8 cellular contexts compared by ENCODE assay signal in genomic region chr1:23745515-23745914, GRCh38. TPM values are rescaled to one million over a fixed set of nuclear protein-coding genes. Genes with fewer than 3 reads are reported as not detected.
DNase-seq lines count a peak whose midpoint lies in the region; ATAC-seq, FAIRE-seq and TF ChIP-seq lines count a peak whose summit lies in the region.

No MANE protein-coding gene starts in this region.

- H3K36me3 ChIP-seq in spleen, result peaks cover 0 to 45% (median 14%) of the 10 kb centered on the region in 6 donors

- TF ChIP-seq POLR2A in spleen (IDR thresholded peaks at IDR 0.05), result no peak

- peak overlapping the region in 2 of 7 donors; percentile 14 to 22 for H3K27ac Mint-ChIP-seq in CD14-positive monocyte
- H3K27ac Mint-ChIP-seq in activated naive CD4-positive, alpha-beta T cell treated with anti-CD3 and anti-CD28 coated beads for 36 hours, result no peak overlapping the region

- peaks cover 20 to 30% of the 10 kb centered on the region in 2 donors for H3K36me3 Mint-ChIP-seq in CD14-positive monocyte
- H3K36me3 Mint-ChIP-seq in activated naive CD4-positive, alpha-beta T cell treated with anti-CD3 and anti-CD28 coated beads for 36 hours (ENCODE audit: low read depth), result peaks cover 16% of the 10 kb centered on the region

- intact Hi-C loops in CD14-positive monocyte (cut with micrococcal nuclease) (loop anchor here in 1 of 2 donors (10.0 kb wide), 1 partner anchor 191 kb away; the partner anchor contains the start of gene ID3), spleen (cut with DNase I; ENCODE audit: low total_unique reads) (loop anchor here (10.0 kb wide), 1 partner anchor 51 kb away; the partner anchor contains the start of gene RPL11)
- intact Hi-C loops in activated naive CD4-positive, alpha-beta T cell treated with anti-CD3 and anti-CD28 coated beads for 36 hours (cut with micrococcal nuclease), result loop anchor here (2.0 to 10.0 kb wide), 4 partner anchors 25 to 381 kb away; partner anchors contain the start of genes PITHD1 and ZNF436

- FAIRE-seq in GM19239 (lab: Jason Lieb, UNC), result peak; percentile 87

- H3K4me3 ChIP-seq in epithelial cell of proximal tubule (ENCODE audit: low read depth, low read length) (no peak overlapping the region), spleen (no peak overlapping the region)

- H3K27ac ChIP-seq in spleen, result peak overlapping the region in 1 of 8 donors; percentile 96

- peaks cover 35% of the 10 kb centered on the region for H3K4me1 Mint-ChIP-seq in CD14-positive monocyte
- H3K4me1 Mint-ChIP-seq in activated naive CD4-positive, alpha-beta T cell treated with anti-CD3 and anti-CD28 coated beads for 36 hours (ENCODE audit: low read depth), result peaks cover 48% of the 10 kb centered on the region

- TF ChIP-seq CTCF in CD14-positive monocyte (IDR thresholded peaks at IDR 0.05) (peak; percentile 63), epithelial cell of proximal tubule (conservative IDR thresholded peaks at IDR 0.05; ENCODE audit: low read depth, low read length) (peak; percentile 48), spleen (IDR thresholded peaks at IDR 0.05 in 8 of 11, conservative IDR thresholded peaks at IDR 0.05 in 3 of 11) (peak in 8 of 11 experiments; percentile 11 to 35 (median 28))

- DNase-seq in CD14-positive monocyte (ENCODE audit: low spot score), result no peak
- DNase-seq in GM19239 (ENCODE audit: insufficient read length, low spot score), result no peak
- peak; percentile 38 for DNase-seq in SIG-M5 (lab: John Stamatoyannopoulos, UW)
- DNase-seq in epithelial cell of proximal tubule (ENCODE audit: low read depth), result no peak
- DNase-seq in spleen, result no peak
- DNase-seq in activated naive CD4-positive, alpha-beta T cell treated with anti-CD3 and anti-CD28 coated beads for 36 hours, result no peak
- no peak for DNase-seq in NCI-H524 treated with DMSO at 0.1 percent for 48 hours (lab: John Stamatoyannopoulos, UW)

- H3K9me3 ChIP-seq in spleen, result no peaks in the 10 kb centered on the region

- WGBS in spleen, 5 donors, result 52 to 63% (median 57%) methylated on average over 1 of the region's 1 CpG

- H3K4me3 Mint-ChIP-seq in CD14-positive monocyte, result no peak overlapping the region
- H3K4me3 Mint-ChIP-seq in activated naive CD4-positive, alpha-beta T cell treated with anti-CD3 and anti-CD28 coated beads for 36 hours, result no peak overlapping the region

- H3K4me1 ChIP-seq in spleen, result peaks cover 19 to 68% (median 60%) of the 10 kb centered on the region in 6 donors

- H3K27me3 Mint-ChIP-seq in CD14-positive monocyte (ENCODE audit: low read depth in 3 of 3), result peaks cover 0 to 3% (median 2%) of the 10 kb centered on the region in 3 donors
- no peaks in the 10 kb centered on the region for H3K27me3 Mint-ChIP-seq in activated naive CD4-positive, alpha-beta T cell treated with anti-CD3 and anti-CD28 coated beads for 36 hours (ENCODE audit: low read depth)

- CTCF ChIA-PET in activated naive CD4-positive, alpha-beta T cell treated with anti-CD3 and anti-CD28 coated beads for 36 hours (lab: Charles Lee), result interaction anchor here (0.7 to 4.6 kb wide), 5 partner anchors 9 to 165 kb away, joined by 3 to 15 read pairs (median 3); partner anchors contain the start of gene RPL11

- H3K27me3 ChIP-seq in spleen (replicated peaks in 1 of 7), result no peaks in the 10 kb centered on the region

- no peaks in the 10 kb centered on the region for H3K9me3 Mint-ChIP-seq in CD14-positive monocyte
- no peaks in the 10 kb centered on the region for H3K9me3 Mint-ChIP-seq in activated naive CD4-positive, alpha-beta T cell treated with anti-CD3 and anti-CD28 coated beads for 36 hours

- ATAC-seq in GM18498 (IDR thresholded peaks at IDR 0.05; ENCODE audit: unreplicated experiment), result no peak

RNA-seq across cellular contexts. Expression of gene ELOA, which starts 2.2 kb away (rescaled TPM):
- polyA plus RNA-seq in CD14-positive monocyte, result 10 to 100 TPM; 28.7 to 31.2 TPM
- total RNA-seq in epithelial cell of proximal tubule, result 27.9 and 30.2 TPM in 2 replicates
- 10 to 100 TPM; 30.3 to 38.0 (median 34.0) TPM for total RNA-seq in spleen
- 10 to 100 TPM in 2 of 3 donors, 1 to 10 TPM in 1; 7.9 to 12.2 (median 10.0) TPM for polyA plus RNA-seq in spleen
- 10 to 100 TPM; 21.8 to 22.6 TPM for total RNA-seq in activated naive CD4-positive, alpha-beta T cell treated with anti-CD3 and anti-CD28 coated beads for 36 hours

RNA-seq across cellular contexts. Expression of gene PITHD1, which starts 32.7 kb away (rescaled TPM):
- 10 to 100 TPM; 20.8 to 29.9 TPM for polyA plus RNA-seq in CD14-positive monocyte
- 39.0 and 47.0 TPM in 2 replicates for total RNA-seq in epithelial cell of proximal tubule
- 10 to 100 TPM; 43.9 to 68.5 (median 52.4) TPM for total RNA-seq in spleen
- polyA plus RNA-seq in spleen, result 10 to 100 TPM; 48.3 to 65.3 (median 51.6) TPM
- total RNA-seq in activated naive CD4-positive, alpha-beta T cell treated with anti-CD3 and anti-CD28 coated beads for 36 hours, result 10 to 100 TPM; 73.8 to 75.1 TPM

RNA-seq across cellular contexts. Expression of gene LYPLA2, which starts 45.4 kb away (rescaled TPM):
- 10 to 100 TPM; 74.1 to 86.7 TPM for polyA plus RNA-seq in CD14-positive monocyte
- total RNA-seq in epithelial cell of proximal tubule, result 129 and 160 TPM in 2 replicates
- total RNA-seq in spleen, result 10 to 100 TPM; 46.9 to 58.8 (median 55.4) TPM
- 10 to 100 TPM; 54.5 to 87.5 (median 57.5) TPM for polyA plus RNA-seq in spleen
- total RNA-seq in activated naive CD4-positive, alpha-beta T cell treated with anti-CD3 and anti-CD28 coated beads for 36 hours, result 10 to 100 TPM; 48.1 to 49.7 TPM

RNA-seq across cellular contexts. Expression of gene RPL11, which starts 53.9 kb away (rescaled TPM):
- polyA plus RNA-seq in CD14-positive monocyte (100 to 1,000 TPM; 542 to 552 TPM), spleen (1,000 to 10,000 TPM; 4,161 to 6,089 (median 5,782) TPM)
- total RNA-seq in epithelial cell of proximal tubule (1,041 and 1,407 TPM in 2 replicates), spleen (1,000 to 10,000 TPM in 4 of 7 donors, 100 to 1,000 TPM in 3; 864 to 1,229 (median 1,082) TPM)
- total RNA-seq in activated naive CD4-positive, alpha-beta T cell treated with anti-CD3 and anti-CD28 coated beads for 36 hours, result 1,000 to 10,000 TPM; 1,701 to 1,742 TPM

RNA-seq across cellular contexts. Expression of gene GALE, which starts 55.0 kb away (rescaled TPM):
- 10 to 100 TPM; 17.6 to 18.0 TPM for polyA plus RNA-seq in CD14-positive monocyte
- 126 and 131 TPM in 2 replicates for total RNA-seq in epithelial cell of proximal tubule
- 10 to 100 TPM; 19.0 to 47.1 (median 35.1) TPM for total RNA-seq in spleen
- polyA plus RNA-seq in spleen, result 10 to 100 TPM; 19.7 to 42.2 (median 23.8) TPM
- total RNA-seq in activated naive CD4-positive, alpha-beta T cell treated with anti-CD3 and anti-CD28 coated beads for 36 hours, result 10 to 100 TPM; 19.7 to 23.1 TPM
